Comparison of ENCODE assay signal across 22 cellular contexts in the genomic region with DNA sequence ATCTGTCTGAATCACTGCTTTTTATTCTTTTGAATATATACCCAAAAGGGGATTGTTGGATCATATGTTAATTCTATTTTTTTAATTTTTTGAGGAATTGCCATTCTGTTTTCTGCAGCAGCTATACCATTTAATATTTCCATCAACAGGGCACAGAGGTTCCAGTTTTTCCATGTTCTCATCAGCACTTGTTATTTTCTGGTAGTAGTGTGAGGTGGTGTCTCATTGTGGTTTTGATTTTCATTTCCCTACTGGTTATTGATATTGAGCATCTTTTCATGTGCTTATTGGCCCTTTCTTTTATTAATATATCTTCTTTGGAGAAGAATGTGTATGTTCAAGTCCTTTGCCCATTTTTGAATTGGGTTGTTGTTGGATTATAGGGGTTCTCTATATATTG.
"Had no signal": no experiment of that assay in that cellular context is flagged by ENCODE, and none has a peak within 500 bp of the region (broad histone marks: within the 10 kb centered on the region; RNA-seq: fewer than 3 reads in every experiment).

No MANE protein-coding gene starts in this region.

- H3K9me3 ChIP-seq: SJCRH30 had no signal

- H3K27ac ChIP-seq: HL-60, SJCRH30 had no signal

- DNase-seq: KBM-7, MV-4-11, NCI-H1048, NCI-H1105, NCI-H1417 treated with DMSO at 0.1 percent for 48 hours, NCI-H146, NCI-H1694 treated with DMSO at 0.1 percent for 48 hours, NCI-H1930, NCI-H2081, NCI-H2107, NCI-H2227 treated with DMSO at 0.1 percent for 48 hours, NCI-H446, NCI-H510A, NCI-H524 treated with DMSO at 0.1 percent for 48 hours, NCI-H69, NCI-H774, SHP77 treated with DMSO at 0.1 percent for 48 hours, SJCRH30 had no signal

- H3K4me3 ChIP-seq: SJCRH30 had no signal

- H3K27me3 ChIP-seq: SJCRH30 had no signal

- H3K36me3 ChIP-seq: SJCRH30 had no signal

- ATAC-seq: Panc1, Right ventricle myocardium inferior, SK-N-SH treated with all-trans-retinoic acid at 6 μM for 48 hours had no signal
